27 cellular contexts compared by ENCODE assay signal in genomic region chr13:52669677-52670076, GRCh38. TPM values are rescaled to one million over a fixed set of nuclear protein-coding genes. Genes with fewer than 3 reads are reported as not detected.
DNase-seq lines count a peak whose midpoint lies in the region; ATAC-seq and TF ChIP-seq lines count a peak whose summit lies in the region.
"Had no signal": no experiment of that assay in that cellular context is flagged by ENCODE, and none has a peak within 500 bp of the region (broad histone marks: within the 10 kb centered on the region; RNA-seq: fewer than 3 reads in every experiment).

No MANE protein-coding gene starts in this region.

- H3K4me1 Mint-ChIP-seq in H9 (peaks cover 0 to 5% of the 10 kb centered on the region in 2 experiments; a peak in 2 of 4 replicates), mesothelial cell of epicardium (no peaks in the 10 kb centered on the region)
- H3K4me1 Mint-ChIP-seq in stimulated activated naive B cell treated with anti-CD40 and anti-IgM and Interleukin-4, amounts not matched to agents 10 μg/mL and 1 μg/mL and 100 μg/mL, for 72 hours, result peaks cover 0 to 1% of the 10 kb centered on the region in 2 donors

- H3K27ac ChIP-seq in AG04450 (ENCODE audit: low read depth, low read length) (no peak overlapping the region), H9 (ENCODE audit: insufficient read length, low read depth, low read length) (no peak overlapping the region), VCaP (peak overlapping the region; percentile 26; the same call in 1 of the 2 replicates)
- H3K27ac ChIP-seq: BLaER1 treated with 17β-estradiol and CSF1 and Interleukin-3, amounts not matched to agents 10 nM and 100 nM; breast epithelium had no signal

- no peak overlapping the region for H3K4ac ChIP-seq in H9 (ENCODE audit: low read depth, low read length)

- H2BK20ac ChIP-seq in H9 (ENCODE audit: low read depth, low read length, poor library complexity, severe bottlenecking), result no peak overlapping the region

- H3T11ph ChIP-seq in H9 (ENCODE audit: low read length), result no peak overlapping the region

- H3K27ac Mint-ChIP-seq in H9, result no peak overlapping the region
- no peak overlapping the region for H3K27ac Mint-ChIP-seq in mesothelial cell of epicardium
- no peak overlapping the region for H3K27ac Mint-ChIP-seq in stimulated activated naive B cell treated with anti-CD40 and anti-IgM and Interleukin-4, amounts not matched to agents 10 μg/mL and 1 μg/mL and 100 μg/mL, for 72 hours
- H3K27ac Mint-ChIP-seq: activated naive CD4-positive, alpha-beta T cell treated with anti-CD3 and anti-CD28 coated beads, Interleukin-2, amount 50 U/mL, for 72 hours; natural killer cell; T-helper 2 cell treated with Interferon-gamma antibody and Interleukin-4, amounts not matched to agents 5 μg/mL and 100 μg/mL, for 36 hours had no signal

- H2BK12ac ChIP-seq in H9 (ENCODE audit: insufficient read length, low read depth, low read length), result no peak overlapping the region

- no peak overlapping the region for H3K23ac ChIP-seq in H9 (ENCODE audit: insufficient read length, low read depth, low read length)

- CTCF ChIA-PET in AG04450 (lab: Charles Lee), result no interaction called here

- no peak overlapping the region for H2BK15ac ChIP-seq in H9 (ENCODE audit: low read depth, low read length)

- H3K4me3 ChIP-seq in AG04450 (ENCODE audit: low read depth, low read length), result no peak overlapping the region
- H3K4me3 ChIP-seq: BLaER1 treated with 17β-estradiol and CSF1 and Interleukin-3, amounts not matched to agents 10 nM and 100 nM; breast epithelium; lung; mucosa of descending colon had no signal

- H3K79me2 ChIP-seq in H9 (ENCODE audit: insufficient read depth, low read length), result no peaks in the 10 kb centered on the region

- H3K36me3 Mint-ChIP-seq in H9 (ENCODE audit: insufficient read depth in 1 of 3, low read depth in 3 of 3) (peaks cover 19 to 54% (median 47%) of the 10 kb centered on the region in 3 experiments; a peak in 6 of 7 replicates), mesothelial cell of epicardium (peaks cover 14% of the 10 kb centered on the region)
- H3K36me3 Mint-ChIP-seq in stimulated activated naive B cell treated with anti-CD40 and anti-IgM and Interleukin-4, amounts not matched to agents 10 μg/mL and 1 μg/mL and 100 μg/mL, for 72 hours, result peaks cover 18 to 20% of the 10 kb centered on the region in 2 donors
- H3K36me3 Mint-ChIP-seq: natural killer cell had no signal

- H3K9me3 ChIP-seq in AG04450 (ENCODE audit: control insufficient read depth, insufficient read depth, low read length), result no peaks in the 10 kb centered on the region
- no peaks in the 10 kb centered on the region for H3K9me3 ChIP-seq in H9 (ENCODE audit: control insufficient read depth, low read depth, low read length)
- H3K9me3 ChIP-seq: BLaER1 treated with 17β-estradiol and CSF1 and Interleukin-3, amounts not matched to agents 10 nM and 100 nM; breast epithelium; mucosa of descending colon had no signal

- no peak overlapping the region for H3K4me2 ChIP-seq in H9 (ENCODE audit: insufficient read depth, insufficient read length, low read length)
- H3K4me2 ChIP-seq: BLaER1 treated with 17β-estradiol and CSF1 and Interleukin-3, amounts not matched to agents 10 nM and 100 nM had no signal

- no peak for DNase-seq in AG04450 (ENCODE audit: low read depth, low spot score)
- no peak for DNase-seq in H9
- no peak for DNase-seq in mesothelial cell of epicardium (ENCODE audit: low spot score in 2 of 2, unreplicated experiment in 2 of 2)
- no peak for DNase-seq in NCI-H82 treated with DMSO at 0.1 percent for 48 hours (lab: John Stamatoyannopoulos, UW; ENCODE audit: unreplicated experiment)
- DNase-seq in stimulated activated naive CD4-positive, alpha-beta T cell treated with Interleukin-2 at 50 U/mL for 16 hours (lab: John Stamatoyannopoulos, UW), result no peak
- no peak for DNase-seq in stimulated activated naive B cell treated with anti-CD40 and anti-IgM and Interleukin-4, amounts not matched to agents 10 μg/mL and 1 μg/mL and 100 μg/mL, for 72 hours
- DNase-seq: activated CD4-positive, alpha-beta T cell treated with anti-CD3 and anti-CD28 coated beads for 48 hours; activated effector memory CD4-positive, alpha-beta T cell treated with Interleukin-2 at 50 U/mL for 16 hours; activated T-cell treated with anti-CD3 and anti-CD28 coated beads, Interleukin-2, amount 50 U/mL, for 1 hour; GF-D8; hypothalamus; KBM-7; left cardiac atrium; MM.1S; mucosa of descending colon; natural killer cell; NCI-H1105 treated with DMSO at 0.1 percent for 48 hours; NCI-H187 treated with DMSO at 0.1 percent for 48 hours; NCI-H524 treated with DMSO at 0.1 percent for 48 hours; PC-3; stimulated activated naive CD8-positive, alpha-beta T cell treated with anti-CD3 and anti-CD28 coated beads, Interleukin-15, Interleukin-2, amounts not matched to agents 100 U/mL and 50 U/mL, for 24 hours had no signal

- no peak overlapping the region for H2AK5ac ChIP-seq in H9 (ENCODE audit: insufficient read length, low read length)

- H3K56ac ChIP-seq in H9 (ENCODE audit: insufficient read length, low read depth, low read length), result no peak overlapping the region

- H3K9me3 Mint-ChIP-seq in H9 (no peaks in the 10 kb centered on the region), mesothelial cell of epicardium (no peaks in the 10 kb centered on the region)
- H3K9me3 Mint-ChIP-seq in stimulated activated naive B cell treated with anti-CD40 and anti-IgM and Interleukin-4, amounts not matched to agents 10 μg/mL and 1 μg/mL and 100 μg/mL, for 72 hours, result no peaks in the 10 kb centered on the region
- H3K9me3 Mint-ChIP-seq: activated naive CD4-positive, alpha-beta T cell treated with anti-CD3 and anti-CD28 coated beads, Interleukin-2, amount 50 U/mL, for 72 hours; natural killer cell; T-helper 2 cell treated with Interferon-gamma antibody and Interleukin-4, amounts not matched to agents 5 μg/mL and 100 μg/mL, for 36 hours had no signal

- 0 out of 2 replicates have a peak, but pooled peaks have one; percentile 3 for TF ChIP-seq CTCF in AG04450 (IDR thresholded peaks at IDR 0.05; ENCODE audit: low read depth, low read length)
- 0 out of 3 replicates have a peak, but pooled peaks have one; percentile 25 for TF ChIP-seq CTCF in H9 (conservative IDR thresholded peaks at IDR 0.05)
- TF ChIP-seq CTCF in VCaP (conservative IDR thresholded peaks at IDR 0.05), result peak; percentile 39
- peak; percentile 22 for TF ChIP-seq CTCF in mesothelial cell of epicardium (IDR thresholded peaks at IDR 0.05; ENCODE audit: unreplicated experiment)

- H3K4me3 Mint-ChIP-seq in H9 (no peak overlapping the region), mesothelial cell of epicardium (no peak overlapping the region)
- no peak overlapping the region for H3K4me3 Mint-ChIP-seq in stimulated activated naive B cell treated with anti-CD40 and anti-IgM and Interleukin-4, amounts not matched to agents 10 μg/mL and 1 μg/mL and 100 μg/mL, for 72 hours
- H3K4me3 Mint-ChIP-seq: natural killer cell; T-helper 2 cell treated with Interferon-gamma antibody and Interleukin-4, amounts not matched to agents 5 μg/mL and 100 μg/mL, for 36 hours had no signal

- H3K4me1 ChIP-seq in H9 (ENCODE audit: insufficient read depth, low read length), result no peaks in the 10 kb centered on the region
- H3K4me1 ChIP-seq: BLaER1 treated with 17β-estradiol and CSF1 and Interleukin-3, amounts not matched to agents 10 nM and 100 nM; breast epithelium had no signal

- H4K8ac ChIP-seq in H9 (replicated peaks; ENCODE audit: insufficient read length, low read depth, low read length), result no peak overlapping the region

- no peak overlapping the region for H3K14ac ChIP-seq in H9 (ENCODE audit: insufficient read depth, low read length)

- POLR2A ChIA-PET in AG04450 (lab: Yijun Ruan, JAX), result no interaction called here

- no peak overlapping the region for H4K91ac ChIP-seq in H9 (ENCODE audit: insufficient read length, low read depth, low read length)

- H3K79me1 ChIP-seq in H9 (ENCODE audit: insufficient read depth, low read depth, low read length, poor library complexity, severe bottlenecking), result no peaks in the 10 kb centered on the region

- no peak overlapping the region for H2AFZ ChIP-seq in H9 (ENCODE audit: low read length)

- H3K27me3 ChIP-seq in AG04450 (ENCODE audit: control insufficient read depth, insufficient read depth, low read length), result no peaks in the 10 kb centered on the region
- H3K27me3 ChIP-seq in H9 (ENCODE audit: insufficient read depth, low read length), result no peaks in the 10 kb centered on the region
- H3K27me3 ChIP-seq: BLaER1 treated with 17β-estradiol and CSF1 and Interleukin-3, amounts not matched to agents 10 nM and 100 nM; breast epithelium had no signal

- no peak overlapping the region for H3K18ac ChIP-seq in H9 (ENCODE audit: insufficient read length, low read depth, low read length)

- H2BK120ac ChIP-seq in H9 (ENCODE audit: low read depth, low read length, poor library complexity, severe bottlenecking), result no peak overlapping the region

- no peak overlapping the region for H4K5ac ChIP-seq in H9 (ENCODE audit: insufficient read length, low read depth, low read length)

- no peak overlapping the region for H2BK5ac ChIP-seq in H9 (ENCODE audit: insufficient read length, low read length)

- no CpG with 5 or more reads among the region's 2 CpGs for WGBS in H9 (ENCODE audit: extremely low coverage, insufficient read length, low lambda C conversion rate)

- no peak for ATAC-seq in stimulated activated naive B cell treated with anti-CD40 and anti-IgM and Interleukin-4, amounts not matched to agents 10 μg/mL and 1 μg/mL and 100 μg/mL, for 72 hours (replicated peaks)
- ATAC-seq: activated naive CD4-positive, alpha-beta T cell treated with anti-CD3 and anti-CD28 coated beads, Interleukin-2, amount 50 U/mL, for 72 hours; left cardiac atrium; mucosa of descending colon; natural killer cell; PC-3; stimulated activated naive CD8-positive, alpha-beta T cell treated with anti-CD3 and anti-CD28 coated beads, Interleukin-15, Interleukin-2, amounts not matched to agents 100 U/mL and 50 U/mL, for 24 hours had no signal

- H4K20me1 ChIP-seq in H9 (ENCODE audit: control insufficient read depth, insufficient read depth, insufficient read length), result no peaks in the 10 kb centered on the region

- no peak overlapping the region for H3K9ac ChIP-seq in H9 (ENCODE audit: extremely low read depth, insufficient read length, low read length)
- H3K9ac ChIP-seq: BLaER1 treated with 17β-estradiol and CSF1 and Interleukin-3, amounts not matched to agents 10 nM and 100 nM had no signal

- H3K27me3 Mint-ChIP-seq in H9 (ENCODE audit: low read depth), result no peaks in the 10 kb centered on the region
- H3K27me3 Mint-ChIP-seq in mesothelial cell of epicardium (ENCODE audit: low read depth), result no peaks in the 10 kb centered on the region
- H3K27me3 Mint-ChIP-seq in stimulated activated naive B cell treated with anti-CD40 and anti-IgM and Interleukin-4, amounts not matched to agents 10 μg/mL and 1 μg/mL and 100 μg/mL, for 72 hours, result no peaks in the 10 kb centered on the region

- H3K23me2 ChIP-seq in H9 (ENCODE audit: insufficient read length, low read depth, low read length, poor library complexity, severe bottlenecking), result no peaks in the 10 kb centered on the region

RNA-seq across cellular contexts. Expression of gene SUGT1, which starts 17.0 kb away (rescaled TPM):
- polyA plus RNA-seq in AG04450 (2011; rRNA removed), result 44.9 and 64.8 TPM in 2 replicates
- polyA minus RNA-seq in AG04450 (2011; rRNA and poly(A)+ RNA removed), result 36.7 and 37.7 TPM in 2 replicates
- total RNA-seq in H9 (2021) (99.6 and 103 TPM in 2 replicates), mesothelial cell of epicardium (38.5 to 42.4 TPM (median 41.6 TPM) in 3 replicates)

RNA-seq across cellular contexts. Expression of gene HNRNPA1L2, which starts 27.4 kb away (rescaled TPM):
- polyA plus RNA-seq in AG04450 (2011; rRNA removed), result 9.7 and 11.6 TPM in 2 replicates
- 4.3 and 5.6 TPM in 2 replicates for polyA minus RNA-seq in AG04450 (2011; rRNA and poly(A)+ RNA removed)
- 10.6 and 11.1 TPM in 2 replicates for total RNA-seq in H9 (2021)
- 16.4 to 18.5 TPM (median 18.1 TPM) in 3 replicates for total RNA-seq in mesothelial cell of epicardium
